ENCODE assay signal across 9 cellular contexts in the genomic region with DNA sequence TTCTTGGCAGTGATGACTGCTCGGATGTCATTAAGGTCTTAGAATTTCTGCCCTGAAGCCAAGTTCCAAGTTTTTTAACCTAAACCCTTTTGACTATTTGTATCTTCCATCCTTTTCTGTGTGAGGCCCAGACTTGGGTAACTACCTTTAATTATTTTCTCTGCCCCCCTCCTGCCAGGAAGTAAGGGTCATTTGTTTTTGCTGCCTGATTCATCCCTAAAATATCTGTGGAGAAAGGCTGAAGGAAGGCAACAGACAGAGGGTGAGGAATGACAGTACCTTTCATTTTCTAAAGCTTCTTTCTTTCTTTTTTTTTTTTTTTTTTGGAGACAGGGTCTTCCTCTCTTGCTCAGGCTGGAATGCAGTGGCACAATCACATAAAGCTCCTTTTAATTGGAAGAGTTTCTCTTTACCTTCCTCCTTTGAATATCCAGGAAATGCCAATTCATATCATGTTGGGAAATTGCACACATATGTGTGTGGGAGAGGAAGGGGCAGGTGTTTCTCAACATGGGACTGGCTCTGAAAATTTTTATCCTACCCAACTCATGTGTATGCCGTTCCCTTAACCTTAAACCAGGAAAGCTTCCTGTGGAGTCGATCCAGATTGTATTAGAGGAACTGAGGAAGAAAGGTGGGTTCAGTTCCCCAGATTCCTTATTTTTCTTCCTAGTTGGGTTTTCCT. TPM values are rescaled to one million over a fixed set of nuclear protein-coding genes. Genes with fewer than 3 reads are reported as not detected.
DNase-seq lines count a peak whose midpoint lies in the region; ATAC-seq lines count a peak whose summit lies in the region.
"Had no signal": no experiment of that assay in that cellular context is flagged by ENCODE, and none has a peak within 500 bp of the region (broad histone marks: within the 10 kb centered on the region; RNA-seq: fewer than 3 reads in every experiment).

No MANE protein-coding gene starts in this region.

- peak overlapping the region; percentile 99 for H3K4me3 Mint-ChIP-seq in T-helper 2 cell treated with Interferon-gamma antibody and Interleukin-4, amounts not matched to agents 5 μg/mL and 100 μg/mL, for 36 hours
- H3K4me3 Mint-ChIP-seq in activated CD4-positive, alpha-beta memory T cell treated with anti-CD3 and anti-CD28 coated beads for 36 hours, result peak overlapping the region; percentile 100

- CTCF ChIA-PET in activated CD4-positive, alpha-beta memory T cell treated with anti-CD3 and anti-CD28 coated beads for 36 hours (lab: Charles Lee), result interaction anchor here (0.6 to 4.2 kb wide), 6 partner anchors 11 to 1687 kb away, joined by 3 to 44 read pairs (median 4); a partner anchor contains a TSS

- H3K36me3 Mint-ChIP-seq in T-helper 2 cell treated with Interferon-gamma antibody and Interleukin-4, amounts not matched to agents 5 μg/mL and 100 μg/mL, for 36 hours (ENCODE audit: low read depth), result peaks cover 22% of the 10 kb centered on the region
- peaks cover 26% of the 10 kb centered on the region for H3K36me3 Mint-ChIP-seq in activated CD4-positive, alpha-beta memory T cell treated with anti-CD3 and anti-CD28 coated beads for 36 hours

- POLR2A ChIA-PET in activated CD4-positive, alpha-beta memory T cell treated with anti-CD3 and anti-CD28 coated beads for 36 hours (lab: Charles Lee), result interaction anchor here (1.1 to 1.9 kb wide), 5 partner anchors 24 to 224 kb away, joined by 3 to 7 read pairs (median 4); a partner anchor contains a TSS

- peaks cover under 1% of the 10 kb centered on the region for H3K27me3 Mint-ChIP-seq in T-helper 2 cell treated with Interferon-gamma antibody and Interleukin-4, amounts not matched to agents 5 μg/mL and 100 μg/mL, for 36 hours (ENCODE audit: low read depth)
- no peaks in the 10 kb centered on the region for H3K27me3 Mint-ChIP-seq in activated CD4-positive, alpha-beta memory T cell treated with anti-CD3 and anti-CD28 coated beads for 36 hours

- H3K9ac ChIP-seq in iPS-15b (ENCODE audit: low read depth, low read length) (no peak overlapping the region), stomach smooth muscle (ENCODE audit: low read length in 2 of 2) (peak overlapping the region; percentile 99)

- H3K4me1 Mint-ChIP-seq in T-helper 2 cell treated with Interferon-gamma antibody and Interleukin-4, amounts not matched to agents 5 μg/mL and 100 μg/mL, for 36 hours (ENCODE audit: low read depth), result peaks cover 18% of the 10 kb centered on the region
- peaks cover 22% of the 10 kb centered on the region for H3K4me1 Mint-ChIP-seq in activated CD4-positive, alpha-beta memory T cell treated with anti-CD3 and anti-CD28 coated beads for 36 hours (ENCODE audit: low read depth)

- DNase-seq in T-helper 2 cell treated with Interferon-gamma antibody and Interleukin-4, amounts not matched to agents 5 μg/mL and 100 μg/mL, for 36 hours (ENCODE audit: low spot score), result no peak
- DNase-seq in T-helper 2 cell, result no peak
- no peak for DNase-seq in activated CD4-positive, alpha-beta memory T cell treated with anti-CD3 and anti-CD28 coated beads for 36 hours
- no peak for DNase-seq in stimulated activated CD4-positive, alpha-beta T cell treated with anti-CD3 and anti-CD28 coated beads, Interleukin-12 subunit alpha, Interleukin-12 subunit beta, amount 100 ng/mL, for 4 hours
- DNase-seq in germinal center (ENCODE audit: low spot score), result no peak
- DNase-seq: AML-193 had no signal

- H3K9me3 ChIP-seq in iPS-15b (ENCODE audit: control insufficient read depth, insufficient read depth, low read length) (no peaks in the 10 kb centered on the region), stomach smooth muscle (ENCODE audit: control insufficient read depth in 2 of 2, low read length in 2 of 2) (no peaks in the 10 kb centered on the region)

- peaks cover 12% of the 10 kb centered on the region for H3K36me3 ChIP-seq in iPS-15b (ENCODE audit: control insufficient read depth, insufficient read depth, low read length)
- H3K36me3 ChIP-seq in stomach smooth muscle (ENCODE audit: control insufficient read depth in 2 of 2, insufficient read depth in 2 of 2, low read length in 2 of 2), result peaks cover 21 to 23% of the 10 kb centered on the region in 2 donors

- peak overlapping the region; percentile 81 for H3K27ac ChIP-seq in stomach smooth muscle (ENCODE audit: low read length)

- H3K27me3 ChIP-seq in iPS-15b (ENCODE audit: control insufficient read depth, insufficient read depth, low read length) (no peaks in the 10 kb centered on the region), stomach smooth muscle (ENCODE audit: control insufficient read depth in 1 of 2, insufficient read depth in 2 of 2, low read length in 2 of 2) (no peaks in the 10 kb centered on the region)

- no peaks in the 10 kb centered on the region for H3K4me1 ChIP-seq in iPS-15b (ENCODE audit: control insufficient read depth, insufficient read depth, low read length)
- peaks cover 9% of the 10 kb centered on the region for H3K4me1 ChIP-seq in stomach smooth muscle (ENCODE audit: control insufficient read depth, insufficient read depth, low read length)

- H3K27ac Mint-ChIP-seq in T-helper 2 cell treated with Interferon-gamma antibody and Interleukin-4, amounts not matched to agents 5 μg/mL and 100 μg/mL, for 36 hours, result peak overlapping the region; percentile 98
- H3K27ac Mint-ChIP-seq in activated CD4-positive, alpha-beta memory T cell treated with anti-CD3 and anti-CD28 coated beads for 36 hours, result peak overlapping the region; percentile 87

- no peak for ATAC-seq in HG03432 (IDR thresholded peaks at IDR 0.05; ENCODE audit: unreplicated experiment)

- intact Hi-C loops in activated CD4-positive, alpha-beta memory T cell treated with anti-CD3 and anti-CD28 coated beads for 36 hours (cut with micrococcal nuclease), result no loop called here

- H3K4me3 ChIP-seq in iPS-15b (ENCODE audit: low read depth, low read length) (peak overlapping the region; percentile 98), stomach smooth muscle (ENCODE audit: low read length in 2 of 2) (peak overlapping the region; percentile 98 to 99)

- no peaks in the 10 kb centered on the region for H3K9me3 Mint-ChIP-seq in T-helper 2 cell treated with Interferon-gamma antibody and Interleukin-4, amounts not matched to agents 5 μg/mL and 100 μg/mL, for 36 hours
- H3K9me3 Mint-ChIP-seq in activated CD4-positive, alpha-beta memory T cell treated with anti-CD3 and anti-CD28 coated beads for 36 hours, result no peaks in the 10 kb centered on the region

RNA-seq across cellular contexts. Expression of a gene that starts 1.0 kb away (rescaled TPM):
- 10 to 100 TPM; 57.5 to 58.6 TPM for total RNA-seq in activated CD4-positive, alpha-beta memory T cell treated with anti-CD3 and anti-CD28 coated beads for 36 hours

RNA-seq across cellular contexts. Expression of a gene that starts 6.2 kb away (rescaled TPM):
- under 1 TPM; 0.10 to 0.15 TPM for total RNA-seq in activated CD4-positive, alpha-beta memory T cell treated with anti-CD3 and anti-CD28 coated beads for 36 hours

RNA-seq across cellular contexts. Expression of a gene that starts 13.2 kb away (rescaled TPM):
- not detected for total RNA-seq in activated CD4-positive, alpha-beta memory T cell treated with anti-CD3 and anti-CD28 coated beads for 36 hours

RNA-seq across cellular contexts. Expression of a gene that starts 24.3 kb away (rescaled TPM):
- total RNA-seq in activated CD4-positive, alpha-beta memory T cell treated with anti-CD3 and anti-CD28 coated beads for 36 hours, result 10 to 100 TPM; 31.8 to 36.6 TPM

RNA-seq across cellular contexts. Expression of a gene that starts 24.5 kb away (rescaled TPM):
- total RNA-seq in activated CD4-positive, alpha-beta memory T cell treated with anti-CD3 and anti-CD28 coated beads for 36 hours, result not detected
